15 cellular contexts compared by ENCODE assay signal in the genomic region with DNA sequence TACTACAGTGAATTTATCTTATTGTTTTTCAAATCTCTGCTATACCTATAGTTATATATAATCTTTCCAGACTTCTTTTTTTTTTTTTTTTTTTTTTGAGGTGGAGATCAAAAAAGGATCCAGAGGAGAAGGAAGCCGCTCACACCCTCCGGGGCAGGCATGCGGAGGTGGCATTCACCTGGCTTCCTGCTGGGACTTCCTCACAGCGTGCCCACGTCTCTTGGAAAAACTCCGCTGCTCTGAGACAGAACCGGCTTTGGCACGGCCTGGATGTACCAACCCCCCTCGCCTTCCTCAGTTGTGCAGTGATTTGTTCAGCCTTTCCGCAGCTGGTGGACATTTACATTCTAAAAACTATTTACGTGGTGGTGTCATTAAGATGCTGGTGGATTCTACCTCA. TPM values are rescaled to one million over a fixed set of nuclear protein-coding genes. Genes with fewer than 3 reads are reported as not detected.
"Had no signal": no experiment of that assay in that cellular context is flagged by ENCODE, and none has a peak within 500 bp of the region (broad histone marks: within the 10 kb centered on the region; RNA-seq: fewer than 3 reads in every experiment).

No MANE protein-coding gene starts in this region.

RNA-seq across cellular contexts. Expression of a gene that starts 11.1 kb away (rescaled TPM):
- total RNA-seq: naive thymus-derived CD4-positive, alpha-beta T cell; natural killer cell; neural crest cell; omental fat pad; ovary; pulmonary artery endothelial cell; right atrium auricular region; sciatic nerve; smooth muscle cell; spleen; suprapubic skin; transverse colon; upper lobe of right lung; urinary bladder had no signal

RNA-seq across cellular contexts. Expression of a gene that starts 23.0 kb away (rescaled TPM):
- total RNA-seq: naive thymus-derived CD4-positive, alpha-beta T cell; natural killer cell; neural crest cell; omental fat pad; pulmonary artery endothelial cell; right atrium auricular region; sciatic nerve; smooth muscle cell; spleen; suprapubic skin; transverse colon; upper lobe of right lung; urinary bladder; uterus had no signal

RNA-seq across cellular contexts. Expression of a gene that starts 45.4 kb away (rescaled TPM):
- total RNA-seq: naive thymus-derived CD4-positive, alpha-beta T cell; natural killer cell; neural crest cell; omental fat pad; pulmonary artery endothelial cell; right atrium auricular region; sciatic nerve; smooth muscle cell; suprapubic skin; transverse colon; upper lobe of right lung; urinary bladder; uterus had no signal
